Comparison of ENCODE assay signal across 25 cellular contexts in genomic region chr22:48779211-48779643, GRCh38.
"Had no signal": no experiment of that assay in that cellular context is flagged by ENCODE, and none has a peak within 500 bp of the region (broad histone marks: within the 10 kb centered on the region; RNA-seq: fewer than 3 reads in every experiment).

No MANE protein-coding gene starts in this region.

- H3K27me3 ChIP-seq: adrenal gland, ovary, uterus had no signal

- H3K36me3 ChIP-seq: adrenal gland, esophagus squamous epithelium, heart right ventricle, ovary, prostate gland, uterus had no signal

- H3K4me3 ChIP-seq: adrenal gland, body of pancreas, esophagus squamous epithelium, heart right ventricle, ovary, prostate gland, smooth muscle cell, uterus had no signal

- H3K9me3 Mint-ChIP-seq: type B pancreatic cell had no signal

- H3K27ac ChIP-seq: adrenal gland, body of pancreas, esophagus squamous epithelium, heart right ventricle, ovary, prostate gland, uterus had no signal

- ATAC-seq: body of pancreas; heart right ventricle; left lobe of liver; stimulated activated memory B cell treated with anti-CD40 and anti-IgM and Interleukin-4, amounts not matched to agents 10 μg/mL and 1 μg/mL and 100 μg/mL, for 72 hours; stimulated activated naive CD8-positive, alpha-beta T cell treated with anti-CD3 and anti-CD28 coated beads, Interleukin-15, amount 100 ng/mL, for 72 hours had no signal

- H3K36me3 Mint-ChIP-seq: activated naive CD8-positive, alpha-beta T cell treated with anti-CD3 and anti-CD28 coated beads for 36 hours; stimulated activated memory B cell treated with anti-CD40 and anti-IgM and Interleukin-4, amounts not matched to agents 10 μg/mL and 1 μg/mL and 100 μg/mL, for 72 hours; type B pancreatic cell had no signal

- H3K27me3 Mint-ChIP-seq: type B pancreatic cell had no signal

- H3K4me1 Mint-ChIP-seq: activated naive CD8-positive, alpha-beta T cell treated with anti-CD3 and anti-CD28 coated beads for 36 hours; stimulated activated memory B cell treated with anti-CD40 and anti-IgM and Interleukin-4, amounts not matched to agents 10 μg/mL and 1 μg/mL and 100 μg/mL, for 72 hours; stimulated activated naive CD8-positive, alpha-beta T cell treated with anti-CD3 and anti-CD28 coated beads, Interleukin-15, amount 100 ng/mL, for 72 hours had no signal

- DNase-seq: activated CD4-positive, alpha-beta T cell treated with anti-CD3 and anti-CD28 coated beads for 48 hours; activated CD4-positive, alpha-beta T cell treated with anti-CD3 and anti-CD28 coated beads, Interleukin-2, amount 50 U/mL, for 48 hours; activated CD4-positive, CD25-positive, alpha-beta regulatory T cell; activated naive CD4-positive, alpha-beta T cell treated with anti-CD3 and anti-CD28 coated beads for 36 hours; activated naive CD8-positive, alpha-beta T cell treated with anti-CD3 and anti-CD28 coated beads for 36 hours; activated T-cell treated with anti-CD3 and anti-CD28 coated beads, Interleukin-2, amount 50 U/mL, for 48 hours; body of pancreas; cortex of kidney; esophagus squamous epithelium; foreskin melanocyte; heart right ventricle; ovary; retina; stimulated activated CD4-positive, alpha-beta T cell treated with anti-CD3 and anti-CD28 coated beads, Interleukin-1b, Interleukin-23, amount 100 ng/mL, for 48 hours; stimulated activated CD4-positive, alpha-beta T cell treated with anti-CD3 and anti-CD28 coated beads, Interleukin-4, amount 100 ng/mL, for 4 hours; stimulated activated CD8-positive, alpha-beta memory T cell treated with anti-CD3 and anti-CD28 coated beads, Interleukin-4, amount 100 ng/mL, for 48 hours; stimulated activated naive CD8-positive, alpha-beta T cell treated with anti-CD3 and anti-CD28 coated beads, Interleukin-15, amount 100 ng/mL, for 72 hours; substantia nigra; uterus had no signal

- H3K27ac Mint-ChIP-seq: activated naive CD4-positive, alpha-beta T cell treated with anti-CD3 and anti-CD28 coated beads for 36 hours; activated naive CD8-positive, alpha-beta T cell treated with anti-CD3 and anti-CD28 coated beads for 36 hours; stimulated activated memory B cell treated with anti-CD40 and anti-IgM and Interleukin-4, amounts not matched to agents 10 μg/mL and 1 μg/mL and 100 μg/mL, for 72 hours; stimulated activated naive CD8-positive, alpha-beta T cell treated with anti-CD3 and anti-CD28 coated beads, Interleukin-15, amount 100 ng/mL, for 72 hours; type B pancreatic cell had no signal

- H3K9me3 ChIP-seq: body of pancreas, ovary, prostate gland, uterus had no signal

- H3K4me1 ChIP-seq: adrenal gland, body of pancreas, esophagus squamous epithelium, heart right ventricle, prostate gland, uterus had no signal

- H3K4me3 Mint-ChIP-seq: activated naive CD4-positive, alpha-beta T cell treated with anti-CD3 and anti-CD28 coated beads for 36 hours; activated naive CD8-positive, alpha-beta T cell treated with anti-CD3 and anti-CD28 coated beads for 36 hours; stimulated activated memory B cell treated with anti-CD40 and anti-IgM and Interleukin-4, amounts not matched to agents 10 μg/mL and 1 μg/mL and 100 μg/mL, for 72 hours; stimulated activated naive CD8-positive, alpha-beta T cell treated with anti-CD3 and anti-CD28 coated beads, Interleukin-15, amount 100 ng/mL, for 72 hours; type B pancreatic cell had no signal
